In genomic region chr1:65983500-65983899, GRCh38 we compare ENCODE assay signal across 23 cellular contexts.
"Had no signal": no experiment of that assay in that cellular context is flagged by ENCODE, and none has a peak within 500 bp of the region (broad histone marks: within the 10 kb centered on the region; RNA-seq: fewer than 3 reads in every experiment).

No MANE protein-coding gene starts in this region.

- H3K27me3 ChIP-seq: colonic mucosa, esophagus muscularis mucosa, foreskin keratinocyte, gastroesophageal sphincter, left lung had no signal

- H3K4me3 ChIP-seq: colonic mucosa, esophagus muscularis mucosa, gastroesophageal sphincter, heart right ventricle, left lung, lower lobe of right lung, mucosa of descending colon had no signal

- H3K36me3 ChIP-seq: colonic mucosa, esophagus muscularis mucosa, gastroesophageal sphincter, heart right ventricle, left lung, lower lobe of right lung had no signal

- FAIRE-seq: endothelial cell of umbilical vein, frontal cortex, islet of Langerhans, keratinocyte had no signal

- ATAC-seq: foreskin keratinocyte; gastroesophageal sphincter; heart right ventricle; left cardiac atrium; left lung; left ventricle myocardium superior; lower lobe of right lung; mucosa of descending colon; naive thymus-derived CD8-positive, alpha-beta T cell had no signal

- H3K27ac ChIP-seq: colonic mucosa, esophagus muscularis mucosa, foreskin keratinocyte, gastroesophageal sphincter, heart right ventricle, left lung, lower lobe of right lung had no signal

- H3K9me3 ChIP-seq: colonic mucosa, esophagus muscularis mucosa, gastroesophageal sphincter, heart right ventricle, left lung, lower lobe of right lung, mucosa of descending colon had no signal

- DNase-seq: colonic mucosa; cortex of kidney; effector CD4-positive, alpha-beta T cell; effector memory CD4-positive, alpha-beta T cell; foreskin keratinocyte; glutamatergic neuron; head of caudate nucleus; heart right ventricle; hippocampal formation; left cardiac atrium; left lung; left ventricle myocardium superior; lower lobe of right lung; mesenchymal stem cell; mucosa of descending colon; naive B cell; naive thymus-derived CD8-positive, alpha-beta T cell had no signal

- H3K4me1 ChIP-seq: colonic mucosa, esophagus muscularis mucosa, foreskin keratinocyte, gastroesophageal sphincter, heart right ventricle, left lung, lower lobe of right lung had no signal
